Comparison of ENCODE assay signal across 24 cellular contexts in genomic region chr1:88916883-88917282, GRCh38.
"Had no signal": no experiment of that assay in that cellular context is flagged by ENCODE, and none has a peak within 500 bp of the region (broad histone marks: within the 10 kb centered on the region; RNA-seq: fewer than 3 reads in every experiment).

No MANE protein-coding gene starts in this region.

- H3K27me3 ChIP-seq: gastrocnemius medialis, spleen, uterus had no signal

- H3K4me1 ChIP-seq: gastrocnemius medialis, left ventricle myocardium inferior, spleen, uterus had no signal

- H3K4me1 Mint-ChIP-seq: nephron, T-helper 17 cell had no signal

- H3K4me3 Mint-ChIP-seq: nephron, T-helper 17 cell had no signal

- H3K27ac Mint-ChIP-seq: activated naive CD4-positive, alpha-beta T cell treated with anti-CD3 and anti-CD28 coated beads, Interleukin-2, amount 50 U/mL, for 24 hours; activated T-helper 2 cell treated with anti-CD3 and anti-CD28 coated beads, Interferon-gamma antibody, Interleukin-2, Interleukin-4, amounts not matched to agents 10 μg/mL and 5 μg/mL and 100 μg/mL, durations not matched to agents 14 hours and 24 hours and 36 hours; nephron; T-helper 17 cell had no signal

- H3K36me3 ChIP-seq: thoracic aorta, uterus had no signal

- H3K4me3 ChIP-seq: gastrocnemius medialis, left ventricle myocardium inferior, lung, spleen, thoracic aorta, uterus had no signal

- DNase-seq: activated CD4-positive, alpha-beta T cell treated with anti-CD3 and anti-CD28 coated beads, Interleukin-2, amount 50 U/mL, for 1 hour; activated CD4-positive, CD25-positive, alpha-beta regulatory T cell treated with anti-CD3 and anti-CD28 coated beads, Interleukin-2, amount 50 U/mL, for 72 hours; activated CD8-positive, alpha-beta memory T cell treated with anti-CD3 and anti-CD28 coated beads, Interleukin-2, amount 50 U/mL, for 4 hours; activated T-cell treated with anti-CD3 and anti-CD28 coated beads, Interleukin-2, amount 50 U/mL, for 1 hour; anterior cingulate cortex; dermis blood vessel endothelial cell; effector CD4-positive, alpha-beta T cell; gastrocnemius medialis; glutamatergic neuron; left ventricle myocardium inferior; mesendoderm; posterior cingulate gyrus; right cardiac atrium; spleen; stimulated activated naive CD4-positive, alpha-beta T cell treated with Interleukin-2 at 50 U/mL for 16 hours; T-helper 17 cell; trophoblast cell; uterus had no signal

- H3K27ac ChIP-seq: epithelial cell of prostate, gastrocnemius medialis, left ventricle myocardium inferior, spleen, thoracic aorta, uterus had no signal

- H3K27me3 Mint-ChIP-seq: activated naive CD4-positive, alpha-beta T cell treated with anti-CD3 and anti-CD28 coated beads, Interleukin-2, amount 50 U/mL, for 24 hours; T-helper 17 cell had no signal

- ATAC-seq: gastrocnemius medialis, right cardiac atrium, T-helper 17 cell had no signal
